In the genomic region with DNA sequence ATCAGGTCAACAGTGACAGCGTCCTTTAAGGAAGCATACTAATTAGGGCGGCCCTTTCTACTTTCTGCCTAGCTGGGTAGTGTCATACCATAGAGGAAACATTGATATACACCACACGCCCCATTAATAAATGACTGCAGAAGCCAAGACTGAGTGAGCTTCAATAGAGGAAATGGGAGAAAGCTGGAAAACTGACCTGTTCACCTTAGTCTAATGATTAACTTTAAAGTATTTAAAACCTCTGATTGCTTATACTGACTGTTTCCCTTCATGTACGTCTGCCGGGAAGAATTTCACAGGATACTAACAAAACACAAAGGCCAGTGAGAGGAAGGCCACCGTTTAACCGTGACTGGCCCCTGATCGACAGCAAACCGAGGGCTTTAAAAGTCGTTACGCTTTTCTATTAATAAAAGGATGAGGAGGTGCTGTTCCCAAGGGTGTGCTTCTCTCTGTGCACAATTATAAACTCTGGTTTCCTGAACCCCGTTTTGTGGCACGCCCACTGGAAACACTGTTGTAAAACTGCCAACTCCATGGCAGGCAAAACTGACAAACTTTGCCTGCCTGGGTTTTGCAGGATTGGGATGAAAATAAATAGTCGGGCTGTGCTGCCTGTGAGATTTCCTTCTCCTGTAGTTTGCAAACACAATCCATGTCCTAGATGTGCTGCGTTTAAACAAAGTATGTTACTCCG, we compare ENCODE assay signal across 1 cellular context.
TF ChIP-seq lines count a peak whose summit lies in the region.

No MANE protein-coding gene starts in this region.

TF ChIP-seq in HepG2, 621 proteins besides CTCF, POLR2A, EP300 and RAD21 (continued from another document and continues in another):
- TF ChIP-seq HMGXB3 (CRISPR knock-in tag; IDR thresholded peaks at IDR 0.05; ENCODE audit: borderline replicate concordance) (peak; percentile 22; the same call in 1 of the 2 replicates), CHD4 (IDR thresholded peaks at IDR 0.05; ENCODE audit: borderline replicate concordance, low read length) (no peak), ZNF891 (CRISPR knock-in tag; IDR thresholded peaks at IDR 0.05) (no peak), ZNF747 (CRISPR knock-in tag; IDR thresholded peaks at IDR 0.05; ENCODE audit: borderline replicate concordance) (peak; percentile 74; the same call in 1 of the 2 replicates), HES4 (CRISPR knock-in tag; IDR thresholded peaks at IDR 0.05; ENCODE audit: borderline replicate concordance) (no peak), ZNF777 (CRISPR knock-in tag; IDR thresholded peaks at IDR 0.05) (no peak; the same call in 1 of the 2 replicates), ARNT2 (CRISPR knock-in tag; IDR thresholded peaks at IDR 0.05; ENCODE audit: low read depth) (no peak), MIXL1 (CRISPR knock-in tag; IDR thresholded peaks at IDR 0.05) (peak; percentile 49; the same call in 1 of the 2 replicates), ZZZ3 (CRISPR knock-in tag; IDR thresholded peaks at IDR 0.05; ENCODE audit: borderline replicate concordance) (no peak), CBFB (CRISPR knock-in tag; IDR thresholded peaks at IDR 0.05) (no peak), CSRNP2 (CRISPR knock-in tag; conservative IDR thresholded peaks at IDR 0.05; ENCODE audit: low read depth) (no peak), ZNF432 (CRISPR knock-in tag; IDR thresholded peaks at IDR 0.05; ENCODE audit: borderline replicate concordance) (no peak), ZNF44 (CRISPR knock-in tag; IDR thresholded peaks at IDR 0.05) (no peak), ZNF737 (CRISPR knock-in tag; IDR thresholded peaks at IDR 0.05; ENCODE audit: borderline replicate concordance) (no peak), NFE2 (CRISPR knock-in tag; IDR thresholded peaks at IDR 0.05) (no peak), ZNF770 (CRISPR knock-in tag; IDR thresholded peaks at IDR 0.05) (no peak), YEATS2 (CRISPR knock-in tag; IDR thresholded peaks at IDR 0.05; ENCODE audit: borderline replicate concordance) (no peak; the same call in 1 of the 2 replicates)
- TF ChIP-seq, protein P1, sequence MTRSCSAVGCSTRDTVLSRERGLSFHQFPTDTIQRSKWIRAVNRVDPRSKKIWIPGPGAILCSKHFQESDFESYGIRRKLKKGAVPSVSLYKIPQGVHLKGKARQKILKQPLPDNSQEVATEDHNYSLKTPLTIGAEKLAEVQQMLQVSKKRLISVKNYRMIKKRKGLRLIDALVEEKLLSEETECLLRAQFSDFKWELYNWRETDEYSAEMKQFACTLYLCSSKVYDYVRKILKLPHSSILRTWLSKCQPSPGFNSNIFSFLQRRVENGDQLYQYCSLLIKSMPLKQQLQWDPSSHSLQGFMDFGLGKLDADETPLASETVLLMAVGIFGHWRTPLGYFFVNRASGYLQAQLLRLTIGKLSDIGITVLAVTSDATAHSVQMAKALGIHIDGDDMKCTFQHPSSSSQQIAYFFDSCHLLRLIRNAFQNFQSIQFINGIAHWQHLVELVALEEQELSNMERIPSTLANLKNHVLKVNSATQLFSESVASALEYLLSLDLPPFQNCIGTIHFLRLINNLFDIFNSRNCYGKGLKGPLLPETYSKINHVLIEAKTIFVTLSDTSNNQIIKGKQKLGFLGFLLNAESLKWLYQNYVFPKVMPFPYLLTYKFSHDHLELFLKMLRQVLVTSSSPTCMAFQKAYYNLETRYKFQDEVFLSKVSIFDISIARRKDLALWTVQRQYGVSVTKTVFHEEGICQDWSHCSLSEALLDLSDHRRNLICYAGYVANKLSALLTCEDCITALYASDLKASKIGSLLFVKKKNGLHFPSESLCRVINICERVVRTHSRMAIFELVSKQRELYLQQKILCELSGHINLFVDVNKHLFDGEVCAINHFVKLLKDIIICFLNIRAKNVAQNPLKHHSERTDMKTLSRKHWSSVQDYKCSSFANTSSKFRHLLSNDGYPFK (CRISPR knock-in tag; IDR thresholded peaks at IDR 0.05; ENCODE audit: borderline replicate concordance) = no peak
- TF ChIP-seq, protein P2, sequence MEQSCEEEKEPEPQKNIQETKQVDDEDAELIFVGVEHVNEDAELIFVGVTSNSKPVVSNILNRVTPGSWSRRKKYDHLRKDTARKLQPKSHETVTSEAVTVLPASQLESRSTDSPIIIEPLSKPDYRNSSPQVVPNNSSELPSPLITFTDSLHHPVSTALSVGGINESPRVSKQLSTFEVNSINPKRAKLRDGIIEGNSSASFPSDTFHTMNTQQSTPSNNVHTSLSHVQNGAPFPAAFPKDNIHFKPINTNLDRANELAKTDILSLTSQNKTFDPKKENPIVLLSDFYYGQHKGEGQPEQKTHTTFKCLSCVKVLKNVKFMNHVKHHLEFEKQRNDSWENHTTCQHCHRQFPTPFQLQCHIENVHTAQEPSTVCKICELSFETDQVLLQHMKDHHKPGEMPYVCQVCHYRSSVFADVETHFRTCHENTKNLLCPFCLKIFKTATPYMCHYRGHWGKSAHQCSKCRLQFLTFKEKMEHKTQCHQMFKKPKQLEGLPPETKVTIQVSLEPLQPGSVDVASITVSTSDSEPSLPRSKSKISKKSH (CRISPR knock-in tag; IDR thresholded peaks at IDR 0.05; ENCODE audit: borderline replicate concordance) = no peak
- TF ChIP-seq, protein P3, sequence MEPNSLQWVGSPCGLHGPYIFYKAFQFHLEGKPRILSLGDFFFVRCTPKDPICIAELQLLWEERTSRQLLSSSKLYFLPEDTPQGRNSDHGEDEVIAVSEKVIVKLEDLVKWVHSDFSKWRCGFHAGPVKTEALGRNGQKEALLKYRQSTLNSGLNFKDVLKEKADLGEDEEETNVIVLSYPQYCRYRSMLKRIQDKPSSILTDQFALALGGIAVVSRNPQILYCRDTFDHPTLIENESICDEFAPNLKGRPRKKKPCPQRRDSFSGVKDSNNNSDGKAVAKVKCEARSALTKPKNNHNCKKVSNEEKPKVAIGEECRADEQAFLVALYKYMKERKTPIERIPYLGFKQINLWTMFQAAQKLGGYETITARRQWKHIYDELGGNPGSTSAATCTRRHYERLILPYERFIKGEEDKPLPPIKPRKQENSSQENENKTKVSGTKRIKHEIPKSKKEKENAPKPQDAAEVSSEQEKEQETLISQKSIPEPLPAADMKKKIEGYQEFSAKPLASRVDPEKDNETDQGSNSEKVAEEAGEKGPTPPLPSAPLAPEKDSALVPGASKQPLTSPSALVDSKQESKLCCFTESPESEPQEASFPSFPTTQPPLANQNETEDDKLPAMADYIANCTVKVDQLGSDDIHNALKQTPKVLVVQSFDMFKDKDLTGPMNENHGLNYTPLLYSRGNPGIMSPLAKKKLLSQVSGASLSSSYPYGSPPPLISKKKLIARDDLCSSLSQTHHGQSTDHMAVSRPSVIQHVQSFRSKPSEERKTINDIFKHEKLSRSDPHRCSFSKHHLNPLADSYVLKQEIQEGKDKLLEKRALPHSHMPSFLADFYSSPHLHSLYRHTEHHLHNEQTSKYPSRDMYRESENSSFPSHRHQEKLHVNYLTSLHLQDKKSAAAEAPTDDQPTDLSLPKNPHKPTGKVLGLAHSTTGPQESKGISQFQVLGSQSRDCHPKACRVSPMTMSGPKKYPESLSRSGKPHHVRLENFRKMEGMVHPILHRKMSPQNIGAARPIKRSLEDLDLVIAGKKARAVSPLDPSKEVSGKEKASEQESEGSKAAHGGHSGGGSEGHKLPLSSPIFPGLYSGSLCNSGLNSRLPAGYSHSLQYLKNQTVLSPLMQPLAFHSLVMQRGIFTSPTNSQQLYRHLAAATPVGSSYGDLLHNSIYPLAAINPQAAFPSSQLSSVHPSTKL (CRISPR knock-in tag; IDR thresholded peaks at IDR 0.05) = peak; percentile 92
- TF ChIP-seq, protein P4, sequence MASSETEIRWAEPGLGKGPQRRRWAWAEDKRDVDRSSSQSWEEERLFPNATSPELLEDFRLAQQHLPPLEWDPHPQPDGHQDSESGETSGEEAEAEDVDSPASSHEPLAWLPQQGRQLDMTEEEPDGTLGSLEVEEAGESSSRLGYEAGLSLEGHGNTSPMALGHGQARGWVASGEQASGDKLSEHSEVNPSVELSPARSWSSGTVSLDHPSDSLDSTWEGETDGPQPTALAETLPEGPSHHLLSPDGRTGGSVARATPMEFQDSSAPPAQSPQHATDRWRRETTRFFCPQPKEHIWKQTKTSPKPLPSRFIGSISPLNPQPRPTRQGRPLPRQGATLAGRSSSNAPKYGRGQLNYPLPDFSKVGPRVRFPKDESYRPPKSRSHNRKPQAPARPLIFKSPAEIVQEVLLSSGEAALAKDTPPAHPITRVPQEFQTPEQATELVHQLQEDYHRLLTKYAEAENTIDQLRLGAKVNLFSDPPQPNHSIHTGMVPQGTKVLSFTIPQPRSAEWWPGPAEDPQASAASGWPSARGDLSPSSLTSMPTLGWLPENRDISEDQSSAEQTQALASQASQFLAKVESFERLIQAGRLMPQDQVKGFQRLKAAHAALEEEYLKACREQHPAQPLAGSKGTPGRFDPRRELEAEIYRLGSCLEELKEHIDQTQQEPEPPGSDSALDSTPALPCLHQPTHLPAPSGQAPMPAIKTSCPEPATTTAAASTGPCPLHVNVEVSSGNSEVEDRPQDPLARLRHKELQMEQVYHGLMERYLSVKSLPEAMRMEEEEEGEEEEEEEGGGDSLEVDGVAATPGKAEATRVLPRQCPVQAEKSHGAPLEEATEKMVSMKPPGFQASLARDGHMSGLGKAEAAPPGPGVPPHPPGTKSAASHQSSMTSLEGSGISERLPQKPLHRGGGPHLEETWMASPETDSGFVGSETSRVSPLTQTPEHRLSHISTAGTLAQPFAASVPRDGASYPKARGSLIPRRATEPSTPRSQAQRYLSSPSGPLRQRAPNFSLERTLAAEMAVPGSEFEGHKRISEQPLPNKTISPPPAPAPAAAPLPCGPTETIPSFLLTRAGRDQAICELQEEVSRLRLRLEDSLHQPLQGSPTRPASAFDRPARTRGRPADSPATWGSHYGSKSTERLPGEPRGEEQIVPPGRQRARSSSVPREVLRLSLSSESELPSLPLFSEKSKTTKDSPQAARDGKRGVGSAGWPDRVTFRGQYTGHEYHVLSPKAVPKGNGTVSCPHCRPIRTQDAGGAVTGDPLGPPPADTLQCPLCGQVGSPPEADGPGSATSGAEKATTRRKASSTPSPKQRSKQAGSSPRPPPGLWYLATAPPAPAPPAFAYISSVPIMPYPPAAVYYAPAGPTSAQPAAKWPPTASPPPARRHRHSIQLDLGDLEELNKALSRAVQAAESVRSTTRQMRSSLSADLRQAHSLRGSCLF (CRISPR knock-in tag; IDR thresholded peaks at IDR 0.05; ENCODE audit: borderline replicate concordance) = no peak
- TF ChIP-seq, protein P5, sequence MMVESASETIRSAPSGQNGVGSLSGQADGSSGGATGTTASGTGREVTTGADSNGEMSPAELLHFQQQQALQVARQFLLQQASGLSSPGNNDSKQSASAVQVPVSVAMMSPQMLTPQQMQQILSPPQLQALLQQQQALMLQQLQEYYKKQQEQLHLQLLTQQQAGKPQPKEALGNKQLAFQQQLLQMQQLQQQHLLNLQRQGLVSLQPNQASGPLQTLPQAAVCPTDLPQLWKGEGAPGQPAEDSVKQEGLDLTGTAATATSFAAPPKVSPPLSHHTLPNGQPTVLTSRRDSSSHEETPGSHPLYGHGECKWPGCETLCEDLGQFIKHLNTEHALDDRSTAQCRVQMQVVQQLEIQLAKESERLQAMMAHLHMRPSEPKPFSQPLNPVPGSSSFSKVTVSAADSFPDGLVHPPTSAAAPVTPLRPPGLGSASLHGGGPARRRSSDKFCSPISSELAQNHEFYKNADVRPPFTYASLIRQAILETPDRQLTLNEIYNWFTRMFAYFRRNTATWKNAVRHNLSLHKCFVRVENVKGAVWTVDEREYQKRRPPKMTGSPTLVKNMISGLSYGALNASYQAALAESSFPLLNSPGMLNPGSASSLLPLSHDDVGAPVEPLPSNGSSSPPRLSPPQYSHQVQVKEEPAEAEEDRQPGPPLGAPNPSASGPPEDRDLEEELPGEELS (CRISPR knock-in tag; IDR thresholded peaks at IDR 0.05) = peak; percentile 71
